8 cellular contexts compared by ENCODE assay signal in the genomic region with DNA sequence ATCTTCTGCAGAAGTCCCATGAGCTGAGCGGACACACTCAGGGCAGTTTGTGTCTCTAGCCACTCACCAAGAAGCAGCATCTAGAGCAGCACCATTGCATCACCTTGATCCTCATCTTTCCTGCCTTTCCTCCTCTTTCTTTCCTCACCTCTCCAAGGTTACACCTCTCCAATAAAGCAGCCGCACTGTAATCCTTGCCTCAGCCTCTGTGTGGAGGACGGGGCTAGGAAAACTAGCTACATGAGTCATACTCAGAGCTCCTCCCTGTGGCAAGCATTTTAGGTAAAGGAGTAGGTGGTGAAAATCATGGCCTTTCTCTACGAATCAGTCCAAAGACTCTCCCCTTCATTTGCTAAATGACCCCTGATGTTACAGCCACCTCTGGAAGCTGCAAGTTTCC.
A peak's percentile ranks its signal among the peaks of the same experiment; 100 is the strongest.
DNase-seq lines count a peak whose midpoint lies in the region; ATAC-seq, FAIRE-seq and TF ChIP-seq lines count a peak whose summit lies in the region.

No MANE protein-coding gene starts in this region.

- TF ChIP-seq EP300 in HepG2 (IDR thresholded peaks at IDR 0.05; ENCODE audit: low read depth in 2 of 2, low read length in 2 of 2) = no peak
- no peak for TF ChIP-seq EP300 in HepG2 (CRISPR knock-in tag; IDR thresholded peaks at IDR 0.05; ENCODE audit: borderline replicate concordance)

- H2BK120ac ChIP-seq in IMR-90 (ENCODE audit: low read depth, low read length) = no peak overlapping the region

- H4K5ac ChIP-seq in IMR-90 (ENCODE audit: low read depth, low read length) = no peak overlapping the region

- POLR2A ChIA-PET in IMR-90 (lab: Charles Lee; ENCODE audit: unreplicated experiment) (no interaction called here), HepG2 (lab: Yijun Ruan, JAX) (no interaction called here)

- H3K9me1 ChIP-seq in IMR-90 (ENCODE audit: insufficient read depth, low read length) = peaks cover 5% of the 10 kb centered on the region; the same call in 1 of the 2 replicates

- in situ Hi-C loops in IMR-90 (cut with MboI; ENCODE audit: low sequenced_read_pairs) = no loop called here
- in situ Hi-C loops in HepG2 (cut with HindIII; ENCODE audit: extremely low pct_ligation_motif_present, low pct_unique_long_range_greater_than_20kb) = loop anchor here (5.0 to 25.0 kb wide), 2 partner anchors 160 to 545 kb away; no protein-coding TSS in a partner anchor

- H3K4me1 ChIP-seq in IMR-90 (ENCODE audit: control insufficient read depth, insufficient read depth, low read length) = no peaks in the 10 kb centered on the region
- H3K4me1 ChIP-seq in HepG2 (ENCODE audit: insufficient read depth, low read length) = no peaks in the 10 kb centered on the region

- H3K9me3 ChIP-seq in IMR-90 (ENCODE audit: control insufficient read depth, insufficient read depth, low read length) = no peaks in the 10 kb centered on the region
- H3K9me3 ChIP-seq in HepG2 (ENCODE audit: low read length) = no peaks in the 10 kb centered on the region

- peak overlapping the region; percentile 4; the same call in 1 of the 2 replicates for H3K14ac ChIP-seq in IMR-90 (replicated peaks; ENCODE audit: low read depth, low read length)

- H3K27me3 Mint-ChIP-seq in HFFc6 (ENCODE audit: insufficient read depth) = peaks cover 10% of the 10 kb centered on the region; the same call in 1 of the 2 replicates

- peak; percentile 39 for TF ChIP-seq RAD21 in IMR-90 (IDR thresholded peaks at IDR 0.05; ENCODE audit: low read length)
- TF ChIP-seq RAD21 in HepG2 (CRISPR knock-in tag; IDR thresholded peaks at IDR 0.05) = no peak

- no peaks in the 10 kb centered on the region for H3K9me3 Mint-ChIP-seq in HFFc6

- no peak overlapping the region for H3K23ac ChIP-seq in IMR-90 (ENCODE audit: low read depth, low read length)

- no peak overlapping the region for H3K18ac ChIP-seq in IMR-90 (ENCODE audit: low read depth, low read length)

- no peak overlapping the region for H2AK9ac ChIP-seq in IMR-90 (replicated peaks; ENCODE audit: low read depth, low read length, poor library complexity)

- H4K20me1 ChIP-seq in IMR-90 (ENCODE audit: insufficient read depth, low read length) (no peaks in the 10 kb centered on the region), HepG2 (ENCODE audit: insufficient read depth, low read length) (no peaks in the 10 kb centered on the region)

- no peak for TF ChIP-seq POLR2A in IMR-90 (IDR thresholded peaks at IDR 0.05; ENCODE audit: low read depth, low read length)
- TF ChIP-seq POLR2A in HepG2 (IDR thresholded peaks at IDR 0.05; ENCODE audit: insufficient read depth in 1 of 2, low read depth in 2 of 2, low read length in 2 of 2) = no peak

- CTCF ChIA-PET in IMR-90 (lab: Yijun Ruan, JAX) = no interaction called here
- CTCF ChIA-PET in HepG2 (lab: Yijun Ruan, JAX; ENCODE audit: low intra/inter-chr PET ratio, low total read pairs) = interaction anchor here (1.1 to 2.7 kb wide), 2 partner anchors 162 to 537 kb away, joined by 3 to 23 read pairs; no protein-coding TSS in a partner anchor

- H3K27ac Mint-ChIP-seq in HFFc6 = no peak overlapping the region

- no peaks in the 10 kb centered on the region for H3K36me3 Mint-ChIP-seq in HFFc6 (ENCODE audit: low read depth)

- no peak overlapping the region; the same call in 1 of the 2 replicates for H3K4ac ChIP-seq in IMR-90 (ENCODE audit: low read depth, low read length)

- H3K56ac ChIP-seq in IMR-90 (ENCODE audit: extremely low read depth, insufficient read depth, low read length) = no peak overlapping the region

- DNase-seq in DMS 273 treated with DMSO at 0.1 percent for 48 hours (lab: John Stamatoyannopoulos, UW) = peak; percentile 15
- peak; percentile 36 for DNase-seq in IMR-90
- DNase-seq in amniotic epithelial cell (ENCODE audit: low read depth) = peak; percentile 67
- DNase-seq in HepG2 (ENCODE audit: low spot score) = peak; percentile 52
- DNase-seq in stimulated activated CD4-positive, alpha-beta T cell treated with anti-CD3 and anti-CD28 coated beads, Interleukin-2, amount 100 ng/mL, for 48 hours = no peak
- DNase-seq in cortex of kidney (lab: John Stamatoyannopoulos, UW) = no peak
- no peak for DNase-seq in HFFc6

- peaks cover 27% of the 10 kb centered on the region for H3K4me1 Mint-ChIP-seq in HFFc6 (ENCODE audit: low read depth)

- H3K27me3 ChIP-seq in IMR-90 (ENCODE audit: control insufficient read depth, insufficient read depth, low read length) = peaks cover 9% of the 10 kb centered on the region
- peaks cover 2 to 9% of the 10 kb centered on the region in 2 experiments; a peak in 3 of 5 replicates for H3K27me3 ChIP-seq in HepG2 (ENCODE audit: control insufficient read depth in 1 of 2, insufficient read depth in 2 of 2, low read length in 2 of 2)

- no peak overlapping the region for H2BK5ac ChIP-seq in IMR-90 (ENCODE audit: low read depth, low read length, poor library complexity, severe bottlenecking)

- peak overlapping the region; percentile 8 for H2AFZ ChIP-seq in IMR-90 (replicated peaks; ENCODE audit: low read length, poor library complexity)
- no peak overlapping the region for H2AFZ ChIP-seq in HepG2 (ENCODE audit: low read length)

- no peaks in the 10 kb centered on the region for H3K79me1 ChIP-seq in IMR-90 (ENCODE audit: low read depth in 1 of 2, low read length in 2 of 2)

- H2BK15ac ChIP-seq in IMR-90 (ENCODE audit: low read depth, low read length) = no peak overlapping the region

- no peak overlapping the region for H3K4me2 ChIP-seq in IMR-90 (ENCODE audit: low read depth, low read length)
- no peak overlapping the region for H3K4me2 ChIP-seq in HepG2 (ENCODE audit: low read depth, low read length)

- H3K4me3 Mint-ChIP-seq in HFFc6 = no peak overlapping the region

- H3K9ac ChIP-seq in IMR-90 (ENCODE audit: low read depth, low read length) = no peak overlapping the region
- H3K9ac ChIP-seq in HepG2 (ENCODE audit: insufficient read depth, low read depth, low read length) = no peak overlapping the region

- H4K91ac ChIP-seq in IMR-90 (ENCODE audit: insufficient read depth, low read depth, low read length) = no peak overlapping the region

- BruUV-seq in IMR-90 (replicated peaks; lab: Mats Ljungman, UMichigan) (no TSS peak), HepG2 (replicated peaks; lab: Mats Ljungman, UMichigan) (no TSS peak)

- no peak overlapping the region for H3K4me3 ChIP-seq in IMR-90 (ENCODE audit: insufficient read depth, low read depth, low read length)
- H3K4me3 ChIP-seq in HepG2 (replicated peaks in 1 of 3; ENCODE audit: insufficient read depth in 1 of 3, low read depth in 2 of 3, low read length in 3 of 3) = no peak overlapping the region

- dilution Hi-C loops in IMR-90 (cut with HindIII; ENCODE audit: low sequenced_read_pairs, unreplicated experiment) = no loop called here

- intact Hi-C loops in IMR-90 (cut with micrococcal nuclease) (no loop called here), HepG2 (cut with micrococcal nuclease; ENCODE audit: unreplicated experiment) (loop anchor here (1.0 kb wide), 1 partner anchor 163 kb away; no protein-coding TSS in a partner anchor)

- no peaks in the 10 kb centered on the region for H3K79me2 ChIP-seq in HepG2 (ENCODE audit: insufficient read depth, low read length)

- H2AK5ac ChIP-seq in IMR-90 (ENCODE audit: low read depth, low read length) = no peak overlapping the region

- no CpG with 5 or more reads among the region's 4 CpGs for WGBS in IMR-90 (ENCODE audit: extremely low coverage in 2 of 2, insufficient read length in 1 of 2), 2 experiments
- WGBS in HepG2 (ENCODE audit: low lambda C conversion rate) = 22% methylated on average over 4 of the region's 4 CpGs

- ATAC-seq in IMR-90 (ENCODE audit: low read depth) = peak; percentile 68; the same call in 1 of the 2 replicates
- ATAC-seq in HepG2 = peak; percentile 90
- no peak for ATAC-seq in HG02840 (IDR thresholded peaks at IDR 0.05; ENCODE audit: low FRiP score, unreplicated experiment)

- peak; percentile 36 for FAIRE-seq in HepG2 (lab: Jason Lieb, UNC)

- no peak overlapping the region for H2BK20ac ChIP-seq in IMR-90 (ENCODE audit: low read depth, low read length)

- no peak overlapping the region for H4K8ac ChIP-seq in IMR-90 (ENCODE audit: low read depth in 2 of 2, low read length in 2 of 2)

- peak; percentile 33 for TF ChIP-seq CTCF in IMR-90 (conservative IDR thresholded peaks at IDR 0.05; ENCODE audit: low read depth, low read length)
- peak; percentile 71 for TF ChIP-seq CTCF in HepG2 (CRISPR knock-in tag; IDR thresholded peaks at IDR 0.05)
- no peak for TF ChIP-seq CTCF in HFFc6 (IDR thresholded peaks at IDR 0.05)

- no peak overlapping the region for H3K27ac ChIP-seq in IMR-90 (ENCODE audit: insufficient read depth, low read length)
- no peak overlapping the region for H3K27ac ChIP-seq in HepG2 (ENCODE audit: extremely low read length, insufficient read depth, low read length)

- H3K36me3 ChIP-seq in IMR-90 (ENCODE audit: control insufficient read depth, insufficient read depth, low read length) (no peaks in the 10 kb centered on the region), HepG2 (replicated peaks in 1 of 2; ENCODE audit: control insufficient read depth in 1 of 2, insufficient read depth in 2 of 2, low read length in 2 of 2) (no peaks in the 10 kb centered on the region)

TF ChIP-seq in IMR-90, 13 proteins besides CTCF, POLR2A, EP300 and RAD21 (continues in another document):
- TF ChIP-seq MAZ (IDR thresholded peaks at IDR 0.05; ENCODE audit: borderline replicate concordance, low read depth, low read length) (no peak), CHD1 (IDR thresholded peaks at IDR 0.05; ENCODE audit: low read depth, low read length) (no peak), BHLHE40 (IDR thresholded peaks at IDR 0.05; ENCODE audit: low read depth, low read length) (no peak), NFE2L2 (IDR thresholded peaks at IDR 0.05; ENCODE audit: low read depth, low read length) (no peak), FOS (IDR thresholded peaks at IDR 0.05; ENCODE audit: low read depth, low read length) (no peak)

TF ChIP-seq in HepG2, 621 proteins besides CTCF, POLR2A, EP300 and RAD21:
- TF ChIP-seq JUNB (CRISPR knock-in tag; IDR thresholded peaks at IDR 0.05; ENCODE audit: borderline replicate concordance) = no peak
- no peak for TF ChIP-seq ZNF331 (CRISPR knock-in tag; IDR thresholded peaks at IDR 0.05)
- peak; percentile 63 for TF ChIP-seq FOSL2 (CRISPR knock-in tag; IDR thresholded peaks at IDR 0.05)
- TF ChIP-seq STAG1 (CRISPR knock-in tag; IDR thresholded peaks at IDR 0.05) = peak; percentile 87
- peak; percentile 58 for TF ChIP-seq SMC3 (IDR thresholded peaks at IDR 0.05; ENCODE audit: low read length)

Comparison
In these comparisons a context has a peak if more than half of its experiments do, and no peak if none do; other contexts are left out.
1. DNase-seq: peak in DMS 273 treated with DMSO at 0.1 percent for 48 hours (single experiment), IMR-90 (single experiment), amniotic epithelial cell (single experiment) and HepG2 (single experiment); none in stimulated activated CD4-positive, alpha-beta T cell treated with anti-CD3 and anti-CD28 coated beads, Interleukin-2, amount 100 ng/mL, for 48 hours (0 of 2), cortex of kidney (single experiment) and HFFc6 (single experiment).